Comparison of ENCODE assay signal across 8 cellular contexts in genomic region chr10:61987951-61988379, GRCh38.
A peak's percentile ranks its signal among the peaks of the same experiment; 100 is the strongest.
DNase-seq lines count a peak whose midpoint lies in the region; ATAC-seq lines count a peak whose summit lies in the region.

No MANE protein-coding gene starts in this region.

- H3K9me3 Mint-ChIP-seq in effector memory CD8-positive, alpha-beta T cell: no peaks in the 10 kb centered on the region
- H3K9me3 Mint-ChIP-seq in stimulated activated memory B cell treated with anti-CD40 and anti-IgM and Interleukin-4, amounts not matched to agents 10 μg/mL and 1 μg/mL and 100 μg/mL, for 72 hours: no peaks in the 10 kb centered on the region

- ATAC-seq in GM18508 (IDR thresholded peaks at IDR 0.05; ENCODE audit: insufficient read depth, unreplicated experiment) (peak; percentile 98), GM21529 (IDR thresholded peaks at IDR 0.05; ENCODE audit: unreplicated experiment) (peak; percentile 98)
- peak; percentile 61 for ATAC-seq in effector memory CD8-positive, alpha-beta T cell (replicated peaks)
- peak; percentile 99 for ATAC-seq in stimulated activated memory B cell treated with anti-CD40 and anti-IgM and Interleukin-4, amounts not matched to agents 10 μg/mL and 1 μg/mL and 100 μg/mL, for 72 hours

- H3K9me3 ChIP-seq in MG63: no peaks in the 10 kb centered on the region

- DNase-seq in LHCN-M2 (ENCODE audit: low read depth) (peak; percentile 45), NCI-H1048 (lab: John Stamatoyannopoulos, UW) (no peak), MG63 (no peak), cerebellar nuclear complex (lab: John Stamatoyannopoulos, UW) (no peak)
- DNase-seq in effector memory CD8-positive, alpha-beta T cell: peak in 1 of 3 experiments; percentile 26

- H3K4me1 Mint-ChIP-seq in effector memory CD8-positive, alpha-beta T cell (ENCODE audit: low read depth in 2 of 2): peaks cover 32 to 53% of the 10 kb centered on the region in 2 donors
- H3K4me1 Mint-ChIP-seq in stimulated activated memory B cell treated with anti-CD40 and anti-IgM and Interleukin-4, amounts not matched to agents 10 μg/mL and 1 μg/mL and 100 μg/mL, for 72 hours: peaks cover 82% of the 10 kb centered on the region

- H3K4me3 ChIP-seq in MG63: no peak overlapping the region

- H3K27me3 Mint-ChIP-seq in effector memory CD8-positive, alpha-beta T cell: no peaks in the 10 kb centered on the region
- H3K27me3 Mint-ChIP-seq in stimulated activated memory B cell treated with anti-CD40 and anti-IgM and Interleukin-4, amounts not matched to agents 10 μg/mL and 1 μg/mL and 100 μg/mL, for 72 hours: no peaks in the 10 kb centered on the region

- H3K27ac Mint-ChIP-seq in effector memory CD8-positive, alpha-beta T cell: peak overlapping the region; percentile 80 to 94
- H3K27ac Mint-ChIP-seq in stimulated activated memory B cell treated with anti-CD40 and anti-IgM and Interleukin-4, amounts not matched to agents 10 μg/mL and 1 μg/mL and 100 μg/mL, for 72 hours: peak overlapping the region; percentile 90

- peaks cover 9% of the 10 kb centered on the region for H3K36me3 Mint-ChIP-seq in effector memory CD8-positive, alpha-beta T cell (ENCODE audit: insufficient read depth)
- H3K36me3 Mint-ChIP-seq in stimulated activated memory B cell treated with anti-CD40 and anti-IgM and Interleukin-4, amounts not matched to agents 10 μg/mL and 1 μg/mL and 100 μg/mL, for 72 hours: peaks cover 54% of the 10 kb centered on the region

- H3K4me3 Mint-ChIP-seq in effector memory CD8-positive, alpha-beta T cell: peak overlapping the region; percentile 60 to 66
- H3K4me3 Mint-ChIP-seq in stimulated activated memory B cell treated with anti-CD40 and anti-IgM and Interleukin-4, amounts not matched to agents 10 μg/mL and 1 μg/mL and 100 μg/mL, for 72 hours: peak overlapping the region; percentile 42

- no peaks in the 10 kb centered on the region for H3K27me3 ChIP-seq in MG63

- no peaks in the 10 kb centered on the region for H3K36me3 ChIP-seq in MG63
